ENCODE assay signal across 8 cellular contexts in genomic region chr20:38434770-38435554, GRCh38. TPM values are rescaled to one million over a fixed set of nuclear protein-coding genes. Genes with fewer than 3 reads are reported as not detected.
DNase-seq lines count a peak whose midpoint lies in the region; ATAC-seq and TF ChIP-seq lines count a peak whose summit lies in the region.

Gene SNHG17, minus strand, starts transcription at chr20:38435328.

- H3K36me3 ChIP-seq in Karpas-422 (ENCODE audit: insufficient read depth, low read length) (peaks cover 43% of the 10 kb centered on the region), fibroblast of lung (ENCODE audit: control insufficient read depth, insufficient read depth, low read length) (peaks cover 32% of the 10 kb centered on the region)
- H3K36me3 ChIP-seq in naive thymus-derived CD4-positive, alpha-beta T cell (ENCODE audit: control insufficient read depth in 2 of 3, insufficient read depth in 3 of 3, low read length in 3 of 3): peaks cover 6 to 41% (median 11%) of the 10 kb centered on the region in 3 experiments

- H3K9ac ChIP-seq in Karpas-422 (ENCODE audit: low read length) (peak within 1 kb of the TSS; percentile 89), fibroblast of lung (ENCODE audit: insufficient read depth, low read length) (peak within 1 kb of the TSS; percentile 87)

- peak within 1 kb of the TSS; percentile 96 for H3K4me3 Mint-ChIP-seq in activated T-helper 1 cell treated with anti-CD3 and anti-CD28 coated beads, Interleukin-12 subunit alpha, Interleukin-12 subunit beta, Interleukin-2, Interleukin-4 antibody, amounts not matched to agents 30 ng/mL and 10 ng/mL and 1 ng/mL, durations not matched to agents 14 hours and 24 hours and 36 hours
- H3K4me3 Mint-ChIP-seq in naive thymus-derived CD4-positive, alpha-beta T cell: peak within 1 kb of the TSS; percentile 87 to 99 (median 94)
- peak within 1 kb of the TSS; percentile 94 for H3K4me3 Mint-ChIP-seq in stimulated activated memory B cell treated with anti-CD40 and anti-IgM and Interleukin-4, amounts not matched to agents 10 μg/mL and 1 μg/mL and 100 μg/mL, for 72 hours

- H3K27me3 ChIP-seq in Karpas-422 (ENCODE audit: low read length) (no peaks in the 10 kb centered on the region), fibroblast of lung (ENCODE audit: control insufficient read depth, insufficient read depth, low read length) (peaks cover 2% of the 10 kb centered on the region)
- H3K27me3 ChIP-seq in naive thymus-derived CD4-positive, alpha-beta T cell (ENCODE audit: control insufficient read depth in 2 of 2, insufficient read depth in 2 of 2, low read length in 2 of 2): no peaks in the 10 kb centered on the region

- no peaks in the 10 kb centered on the region for H3K9me2 ChIP-seq in Karpas-422 (replicated peaks; ENCODE audit: insufficient read depth, low read length)

- peaks cover 42% of the 10 kb centered on the region for H4K20me1 ChIP-seq in Karpas-422 (ENCODE audit: insufficient read depth, low read depth, low read length)
- no peaks in the 10 kb centered on the region for H4K20me1 ChIP-seq in fibroblast of lung (ENCODE audit: control insufficient read depth, extremely low read depth, insufficient read depth, low read length)

- in situ Hi-C loops in Caki2 (cut with HindIII; ENCODE audit: low pct_unique_long_range_greater_than_20kb, low sequenced_read_pairs): no loop called here

- peaks cover 47% of the 10 kb centered on the region for H3K79me2 ChIP-seq in Karpas-422 (ENCODE audit: low read length)
- peaks cover 47% of the 10 kb centered on the region for H3K79me2 ChIP-seq in fibroblast of lung (ENCODE audit: control insufficient read depth, insufficient read depth, low read length)

- peak; percentile 64 for ATAC-seq in GM21529 (IDR thresholded peaks at IDR 0.05; ENCODE audit: unreplicated experiment)
- peak; percentile 99 for ATAC-seq in naive thymus-derived CD4-positive, alpha-beta T cell
- peak; percentile 91 for ATAC-seq in stimulated activated memory B cell treated with anti-CD40 and anti-IgM and Interleukin-4, amounts not matched to agents 10 μg/mL and 1 μg/mL and 100 μg/mL, for 72 hours

- H3K4me1 ChIP-seq in Karpas-422 (ENCODE audit: low read length) (peaks cover 37% of the 10 kb centered on the region), fibroblast of lung (ENCODE audit: control insufficient read depth, extremely low read depth, insufficient read depth, low read length) (peaks cover 7% of the 10 kb centered on the region)
- H3K4me1 ChIP-seq in naive thymus-derived CD4-positive, alpha-beta T cell (ENCODE audit: control insufficient read depth in 2 of 2, insufficient read depth in 2 of 2, low read length in 2 of 2): peaks cover 6 to 8% of the 10 kb centered on the region in 2 donors

- intact Hi-C loops in activated T-helper 1 cell treated with anti-CD3 and anti-CD28 coated beads, Interleukin-12 subunit alpha, Interleukin-12 subunit beta, Interleukin-2, Interleukin-4 antibody, amounts not matched to agents 30 ng/mL and 10 ng/mL and 1 ng/mL, durations not matched to agents 14 hours and 24 hours and 36 hours (cut with micrococcal nuclease): loop anchor here (1.0 to 10.0 kb wide), 3 partner anchors 11 to 400 kb away; partner anchors contain the start of genes RALGAPB, RPRD1B and TTI1
- intact Hi-C loops in naive thymus-derived CD4-positive, alpha-beta T cell (cut with micrococcal nuclease): loop anchor here (1.0 to 5.0 kb wide), 4 partner anchors 11 to 1338 kb away; partner anchors contain the start of genes RALGAPB (in 2 of the 2), RPRD1B (in 2 of the 2), TTI1 (in 2 of the 2) and RBL1 (in 1 of the 2)

- H3K4me2 ChIP-seq in Karpas-422 (ENCODE audit: low read depth, low read length, poor library complexity, severe bottlenecking) (peak within 1 kb of the TSS; percentile 92), fibroblast of lung (ENCODE audit: extremely low read depth, insufficient read depth, low read length) (peak within 1 kb of the TSS; percentile 99)

- H3K4me3 ChIP-seq in Karpas-422 (ENCODE audit: low read length) (peak within 1 kb of the TSS; percentile 97), fibroblast of lung (replicated peaks in 1 of 4; ENCODE audit: control extremely low read depth in 1 of 4, insufficient read depth in 1 of 4, low read depth in 3 of 4, low read length in 4 of 4) (peak within 1 kb of the TSS; percentile 84 to 95 (median 92))
- H3K4me3 ChIP-seq in naive thymus-derived CD4-positive, alpha-beta T cell (ENCODE audit: low read length): peak within 1 kb of the TSS; percentile 62

- POLR2A ChIA-PET in naive thymus-derived CD4-positive, alpha-beta T cell (lab: Charles Lee): interaction anchor here (0.7 to 2.7 kb wide), 11 partner anchors 9 to 402 kb away, joined by 3 to 109 read pairs (median 4); partner anchors contain the start of genes RALGAPB, RPRD1B and TTI1

- H3K9me3 ChIP-seq in Karpas-422 (ENCODE audit: low read length) (no peaks in the 10 kb centered on the region), fibroblast of lung (ENCODE audit: control insufficient read depth, insufficient read depth, low read depth, low read length) (no peaks in the 10 kb centered on the region)
- H3K9me3 ChIP-seq in naive thymus-derived CD4-positive, alpha-beta T cell (ENCODE audit: control insufficient read depth in 2 of 3, low read length in 3 of 3): no peaks in the 10 kb centered on the region

- CTCF ChIA-PET in naive thymus-derived CD4-positive, alpha-beta T cell (lab: Charles Lee): interaction anchor here (1.2 to 2.9 kb wide), 5 partner anchors 12 to 39 kb away, joined by 3 to 74 read pairs (median 6); partner anchors contain the start of gene RALGAPB

- H2AFZ ChIP-seq in Karpas-422 (ENCODE audit: low read length): peak within 1 kb of the TSS; percentile 89
- peak within 1 kb of the TSS; percentile 45 for H2AFZ ChIP-seq in fibroblast of lung (ENCODE audit: low read length)

- DNase-seq in Caki2 (ENCODE audit: low read depth) (peak; percentile 83), Karpas-422 (peak; percentile 98), RPMI7951 (ENCODE audit: low read depth) (peak; percentile 96), fibroblast of lung (ENCODE audit: low read depth in 2 of 2) (peak; percentile 95 to 96)
- peak; percentile 84 for DNase-seq in activated T-helper 1 cell treated with anti-CD3 and anti-CD28 coated beads, Interleukin-12 subunit alpha, Interleukin-12 subunit beta, Interleukin-2, Interleukin-4 antibody, amounts not matched to agents 30 ng/mL and 10 ng/mL and 1 ng/mL, durations not matched to agents 14 hours and 24 hours and 36 hours (ENCODE audit: low spot score)
- peak; percentile 80 to 89 (median 87) for DNase-seq in naive thymus-derived CD4-positive, alpha-beta T cell

- H3K9me3 Mint-ChIP-seq in activated T-helper 1 cell treated with anti-CD3 and anti-CD28 coated beads, Interleukin-12 subunit alpha, Interleukin-12 subunit beta, Interleukin-2, Interleukin-4 antibody, amounts not matched to agents 30 ng/mL and 10 ng/mL and 1 ng/mL, durations not matched to agents 14 hours and 24 hours and 36 hours: no peaks in the 10 kb centered on the region
- H3K9me3 Mint-ChIP-seq in naive thymus-derived CD4-positive, alpha-beta T cell: peaks cover 0 to 2% (median 0%) of the 10 kb centered on the region in 11 donors
- H3K9me3 Mint-ChIP-seq in stimulated activated memory B cell treated with anti-CD40 and anti-IgM and Interleukin-4, amounts not matched to agents 10 μg/mL and 1 μg/mL and 100 μg/mL, for 72 hours: no peaks in the 10 kb centered on the region

- peak within 1 kb of the TSS; percentile 96 for H3K27ac Mint-ChIP-seq in activated T-helper 1 cell treated with anti-CD3 and anti-CD28 coated beads, Interleukin-12 subunit alpha, Interleukin-12 subunit beta, Interleukin-2, Interleukin-4 antibody, amounts not matched to agents 30 ng/mL and 10 ng/mL and 1 ng/mL, durations not matched to agents 14 hours and 24 hours and 36 hours
- H3K27ac Mint-ChIP-seq in naive thymus-derived CD4-positive, alpha-beta T cell: peak within 1 kb of the TSS; percentile 91 to 98 (median 95)
- H3K27ac Mint-ChIP-seq in stimulated activated memory B cell treated with anti-CD40 and anti-IgM and Interleukin-4, amounts not matched to agents 10 μg/mL and 1 μg/mL and 100 μg/mL, for 72 hours: peak within 1 kb of the TSS; percentile 99

- peak; percentile 99 to 100 for TF ChIP-seq CTCF in fibroblast of lung (conservative IDR thresholded peaks at IDR 0.05 in 1 of 2, IDR thresholded peaks at IDR 0.05 in 1 of 2; ENCODE audit: low read depth in 1 of 2, low read length in 2 of 2)

- H3K36me3 Mint-ChIP-seq in activated T-helper 1 cell treated with anti-CD3 and anti-CD28 coated beads, Interleukin-12 subunit alpha, Interleukin-12 subunit beta, Interleukin-2, Interleukin-4 antibody, amounts not matched to agents 30 ng/mL and 10 ng/mL and 1 ng/mL, durations not matched to agents 14 hours and 24 hours and 36 hours (ENCODE audit: low read depth): peaks cover 40% of the 10 kb centered on the region
- H3K36me3 Mint-ChIP-seq in naive thymus-derived CD4-positive, alpha-beta T cell: peaks cover 0 to 36% (median 5%) of the 10 kb centered on the region in 5 donors
- H3K36me3 Mint-ChIP-seq in stimulated activated memory B cell treated with anti-CD40 and anti-IgM and Interleukin-4, amounts not matched to agents 10 μg/mL and 1 μg/mL and 100 μg/mL, for 72 hours: peaks cover 37% of the 10 kb centered on the region

- H3K27me3 Mint-ChIP-seq in activated T-helper 1 cell treated with anti-CD3 and anti-CD28 coated beads, Interleukin-12 subunit alpha, Interleukin-12 subunit beta, Interleukin-2, Interleukin-4 antibody, amounts not matched to agents 30 ng/mL and 10 ng/mL and 1 ng/mL, durations not matched to agents 14 hours and 24 hours and 36 hours (ENCODE audit: insufficient read depth): peaks cover 5% of the 10 kb centered on the region
- peaks cover 0 to 9% (median 5%) of the 10 kb centered on the region in 5 donors for H3K27me3 Mint-ChIP-seq in naive thymus-derived CD4-positive, alpha-beta T cell
- peaks cover 12% of the 10 kb centered on the region for H3K27me3 Mint-ChIP-seq in stimulated activated memory B cell treated with anti-CD40 and anti-IgM and Interleukin-4, amounts not matched to agents 10 μg/mL and 1 μg/mL and 100 μg/mL, for 72 hours

- H3K27ac ChIP-seq in Karpas-422 (ENCODE audit: low read length) (peak within 1 kb of the TSS; percentile 87), fibroblast of lung (ENCODE audit: insufficient read depth, low read length) (peak within 1 kb of the TSS; percentile 91)
- H3K27ac ChIP-seq in naive thymus-derived CD4-positive, alpha-beta T cell (ENCODE audit: low read depth, low read length): peak within 1 kb of the TSS; percentile 81

- H3K4me1 Mint-ChIP-seq in activated T-helper 1 cell treated with anti-CD3 and anti-CD28 coated beads, Interleukin-12 subunit alpha, Interleukin-12 subunit beta, Interleukin-2, Interleukin-4 antibody, amounts not matched to agents 30 ng/mL and 10 ng/mL and 1 ng/mL, durations not matched to agents 14 hours and 24 hours and 36 hours (ENCODE audit: low read depth): peaks cover 25% of the 10 kb centered on the region
- H3K4me1 Mint-ChIP-seq in naive thymus-derived CD4-positive, alpha-beta T cell: peaks cover 20 to 41% (median 35%) of the 10 kb centered on the region in 7 donors
- peaks cover 41% of the 10 kb centered on the region for H3K4me1 Mint-ChIP-seq in stimulated activated memory B cell treated with anti-CD40 and anti-IgM and Interleukin-4, amounts not matched to agents 10 μg/mL and 1 μg/mL and 100 μg/mL, for 72 hours

RNA-seq across cellular contexts. Expression of gene SNHG17, which starts in this region (rescaled TPM):
- 44.4 and 211 TPM in 2 replicates for total RNA-seq in Caki2 (2014; rRNA removed; shearing (Covaris generic); ENCODE audit: low replicate concordance)
- total RNA-seq in Karpas-422 (2014; rRNA removed; shearing (Covaris generic); ENCODE audit: low replicate concordance): 27.3 and 36.4 TPM in 2 replicates
- total RNA-seq in RPMI7951 (2014; rRNA removed; shearing (Covaris generic)): 7.5 and 13.0 TPM in 2 replicates
- total RNA-seq in activated T-helper 1 cell treated with anti-CD3 and anti-CD28 coated beads, Interleukin-12 subunit alpha, Interleukin-12 subunit beta, Interleukin-2, Interleukin-4 antibody, amounts not matched to agents 30 ng/mL and 10 ng/mL and 1 ng/mL, durations not matched to agents 14 hours and 24 hours and 36 hours: 89.8 and 104 TPM in 2 replicates
- 5.4 and 10.6 TPM in 2 replicates for total RNA-seq in fibroblast of lung
- 15.0 and 50.2 TPM in 2 replicates for polyA plus RNA-seq in fibroblast of lung
- 20.8 and 99.2 TPM in 2 replicates for polyA plus RNA-seq in fibroblast of lung (2012)
- polyA minus RNA-seq in fibroblast of lung (ENCODE audit: low replicate concordance): 17.0 and 65.8 TPM in 2 replicates
- 100 to 1,000 TPM in 1 of 5 experiments, 10 to 100 TPM in 4; 43.9 to 102 (median 52.4) TPM for total RNA-seq in naive thymus-derived CD4-positive, alpha-beta T cell
- polyA plus RNA-seq in naive thymus-derived CD4-positive, alpha-beta T cell: 100 to 1,000 TPM in 1 of 2 donors, 10 to 100 TPM in 1; 40.2 to 141 TPM

Comparison
In these comparisons a context has a peak if more than half of its experiments do, and no peak if none do; other contexts are left out.
1. Peak in every context shown above with its lines: DNase-seq, ATAC-seq, H3K4me3 ChIP-seq and H3K27ac ChIP-seq.